Comparison of ENCODE assay signal across 1 cellular context in the genomic region with DNA sequence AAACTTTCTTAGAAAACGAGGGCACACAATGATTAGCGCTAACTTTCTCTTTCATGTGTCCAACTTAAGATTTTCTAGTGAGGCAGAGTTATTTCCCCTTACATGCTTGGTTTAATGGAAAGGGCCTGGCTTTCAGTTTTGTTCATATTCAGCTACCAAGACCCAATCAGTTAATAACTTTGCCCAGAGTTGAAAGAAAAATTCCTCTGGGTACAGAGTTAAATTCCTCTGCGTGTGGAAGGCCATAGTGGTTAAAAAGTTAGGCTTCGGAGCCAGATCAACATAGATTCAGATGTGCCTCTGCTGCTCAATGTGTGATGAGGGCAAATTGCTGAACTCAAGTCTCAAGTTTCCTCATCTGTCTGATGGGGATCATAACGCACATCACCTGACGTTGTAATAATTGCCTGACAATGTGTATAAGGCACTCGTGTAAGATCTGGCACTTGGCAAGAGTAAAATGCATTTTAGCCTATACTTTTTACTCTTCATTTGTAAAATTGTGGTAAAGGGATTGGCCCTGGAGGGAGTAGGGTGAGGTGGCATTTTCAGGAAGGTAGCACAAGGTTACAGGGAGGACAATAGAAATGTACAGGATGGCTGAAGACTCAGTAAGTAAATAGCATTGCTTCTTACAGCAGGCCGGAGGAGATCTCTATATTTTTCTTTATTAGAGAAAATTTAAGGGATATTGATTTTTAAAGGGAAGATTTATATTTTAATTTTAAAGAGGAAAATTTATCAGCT.
TF ChIP-seq lines count a peak whose summit lies in the region.

No MANE protein-coding gene starts in this region.

TF ChIP-seq in A549, 52 proteins besides CTCF, POLR2A, EP300 and RAD21 (continued from another document):
- TF ChIP-seq, protein P1, sequence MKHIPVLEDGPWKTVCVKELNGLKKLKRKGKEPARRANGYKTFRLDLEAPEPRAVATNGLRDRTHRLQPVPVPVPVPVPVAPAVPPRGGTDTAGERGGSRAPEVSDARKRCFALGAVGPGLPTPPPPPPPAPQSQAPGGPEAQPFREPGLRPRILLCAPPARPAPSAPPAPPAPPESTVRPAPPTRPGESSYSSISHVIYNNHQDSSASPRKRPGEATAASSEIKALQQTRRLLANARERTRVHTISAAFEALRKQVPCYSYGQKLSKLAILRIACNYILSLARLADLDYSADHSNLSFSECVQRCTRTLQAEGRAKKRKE (CRISPR knock-in tag; IDR thresholded peaks at IDR 0.05; ENCODE audit: low read depth) = no peak
- TF ChIP-seq NFE2L2 (conservative IDR thresholded peaks at IDR 0.05; ENCODE audit: low read length) (no peak), KDM1A (IDR thresholded peaks at IDR 0.05; ENCODE audit: low read depth) (no peak), GATA3 (IDR thresholded peaks at IDR 0.05; ENCODE audit: borderline replicate concordance) (no peak), CHD4 (IDR thresholded peaks at IDR 0.05; ENCODE audit: borderline replicate concordance) (no peak), HOXB13 (CRISPR knock-in tag; IDR thresholded peaks at IDR 0.05; ENCODE audit: low read depth) (no peak), ZC3H11A (IDR thresholded peaks at IDR 0.05) (no peak), RNF2 (IDR thresholded peaks at IDR 0.05; ENCODE audit: borderline replicate concordance, low read depth) (no peak), ZFP36 (IDR thresholded peaks at IDR 0.05; ENCODE audit: borderline replicate concordance, partially characterized antibody) (no peak)
- TF ChIP-seq, protein P2, sequence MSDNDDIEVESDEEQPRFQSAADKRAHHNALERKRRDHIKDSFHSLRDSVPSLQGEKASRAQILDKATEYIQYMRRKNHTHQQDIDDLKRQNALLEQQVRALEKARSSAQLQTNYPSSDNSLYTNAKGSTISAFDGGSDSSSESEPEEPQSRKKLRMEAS (IDR thresholded peaks at IDR 0.05) = no peak
- TF ChIP-seq, protein P3, sequence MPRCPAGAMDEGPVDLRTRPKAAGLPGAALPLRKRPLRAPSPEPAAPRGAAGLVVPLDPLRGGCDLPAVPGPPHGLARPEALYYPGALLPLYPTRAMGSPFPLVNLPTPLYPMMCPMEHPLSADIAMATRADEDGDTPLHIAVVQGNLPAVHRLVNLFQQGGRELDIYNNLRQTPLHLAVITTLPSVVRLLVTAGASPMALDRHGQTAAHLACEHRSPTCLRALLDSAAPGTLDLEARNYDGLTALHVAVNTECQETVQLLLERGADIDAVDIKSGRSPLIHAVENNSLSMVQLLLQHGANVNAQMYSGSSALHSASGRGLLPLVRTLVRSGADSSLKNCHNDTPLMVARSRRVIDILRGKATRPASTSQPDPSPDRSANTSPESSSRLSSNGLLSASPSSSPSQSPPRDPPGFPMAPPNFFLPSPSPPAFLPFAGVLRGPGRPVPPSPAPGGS (IDR thresholded peaks at IDR 0.05) = no peak
- TF ChIP-seq, protein P4, sequence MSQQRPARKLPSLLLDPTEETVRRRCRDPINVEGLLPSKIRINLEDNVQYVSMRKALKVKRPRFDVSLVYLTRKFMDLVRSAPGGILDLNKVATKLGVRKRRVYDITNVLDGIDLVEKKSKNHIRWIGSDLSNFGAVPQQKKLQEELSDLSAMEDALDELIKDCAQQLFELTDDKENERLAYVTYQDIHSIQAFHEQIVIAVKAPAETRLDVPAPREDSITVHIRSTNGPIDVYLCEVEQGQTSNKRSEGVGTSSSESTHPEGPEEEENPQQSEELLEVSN (IDR thresholded peaks at IDR 0.05; ENCODE audit: borderline replicate concordance, low read depth) = no peak
- TF ChIP-seq, protein P5, sequence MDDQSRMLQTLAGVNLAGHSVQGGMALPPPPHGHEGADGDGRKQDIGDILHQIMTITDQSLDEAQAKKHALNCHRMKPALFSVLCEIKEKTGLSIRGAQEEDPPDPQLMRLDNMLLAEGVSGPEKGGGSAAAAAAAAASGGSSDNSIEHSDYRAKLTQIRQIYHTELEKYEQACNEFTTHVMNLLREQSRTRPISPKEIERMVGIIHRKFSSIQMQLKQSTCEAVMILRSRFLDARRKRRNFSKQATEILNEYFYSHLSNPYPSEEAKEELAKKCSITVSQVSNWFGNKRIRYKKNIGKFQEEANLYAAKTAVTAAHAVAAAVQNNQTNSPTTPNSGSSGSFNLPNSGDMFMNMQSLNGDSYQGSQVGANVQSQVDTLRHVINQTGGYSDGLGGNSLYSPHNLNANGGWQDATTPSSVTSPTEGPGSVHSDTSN (IDR thresholded peaks at IDR 0.05) = no peak
- TF ChIP-seq, protein P6, sequence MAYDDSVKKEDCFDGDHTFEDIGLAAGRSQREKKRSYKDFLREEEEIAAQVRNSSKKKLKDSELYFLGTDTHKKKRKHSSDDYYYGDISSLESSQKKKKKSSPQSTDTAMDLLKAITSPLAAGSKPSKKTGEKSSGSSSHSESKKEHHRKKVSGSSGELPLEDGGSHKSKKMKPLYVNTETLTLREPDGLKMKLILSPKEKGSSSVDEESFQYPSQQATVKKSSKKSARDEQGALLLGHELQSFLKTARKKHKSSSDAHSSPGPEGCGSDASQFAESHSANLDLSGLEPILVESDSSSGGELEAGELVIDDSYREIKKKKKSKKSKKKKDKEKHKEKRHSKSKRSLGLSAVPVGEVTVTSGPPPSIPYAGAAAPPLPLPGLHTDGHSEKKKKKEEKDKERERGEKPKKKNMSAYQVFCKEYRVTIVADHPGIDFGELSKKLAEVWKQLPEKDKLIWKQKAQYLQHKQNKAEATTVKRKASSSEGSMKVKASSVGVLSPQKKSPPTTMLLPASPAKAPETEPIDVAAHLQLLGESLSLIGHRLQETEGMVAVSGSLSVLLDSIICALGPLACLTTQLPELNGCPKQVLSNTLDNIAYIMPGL (CRISPR knock-in tag; IDR thresholded peaks at IDR 0.05; ENCODE audit: borderline replicate concordance) = no peak
TF ChIP-seq in A549: peak in this region for 0.
